Comparison of ENCODE assay signal across 1 cellular context in the genomic region with DNA sequence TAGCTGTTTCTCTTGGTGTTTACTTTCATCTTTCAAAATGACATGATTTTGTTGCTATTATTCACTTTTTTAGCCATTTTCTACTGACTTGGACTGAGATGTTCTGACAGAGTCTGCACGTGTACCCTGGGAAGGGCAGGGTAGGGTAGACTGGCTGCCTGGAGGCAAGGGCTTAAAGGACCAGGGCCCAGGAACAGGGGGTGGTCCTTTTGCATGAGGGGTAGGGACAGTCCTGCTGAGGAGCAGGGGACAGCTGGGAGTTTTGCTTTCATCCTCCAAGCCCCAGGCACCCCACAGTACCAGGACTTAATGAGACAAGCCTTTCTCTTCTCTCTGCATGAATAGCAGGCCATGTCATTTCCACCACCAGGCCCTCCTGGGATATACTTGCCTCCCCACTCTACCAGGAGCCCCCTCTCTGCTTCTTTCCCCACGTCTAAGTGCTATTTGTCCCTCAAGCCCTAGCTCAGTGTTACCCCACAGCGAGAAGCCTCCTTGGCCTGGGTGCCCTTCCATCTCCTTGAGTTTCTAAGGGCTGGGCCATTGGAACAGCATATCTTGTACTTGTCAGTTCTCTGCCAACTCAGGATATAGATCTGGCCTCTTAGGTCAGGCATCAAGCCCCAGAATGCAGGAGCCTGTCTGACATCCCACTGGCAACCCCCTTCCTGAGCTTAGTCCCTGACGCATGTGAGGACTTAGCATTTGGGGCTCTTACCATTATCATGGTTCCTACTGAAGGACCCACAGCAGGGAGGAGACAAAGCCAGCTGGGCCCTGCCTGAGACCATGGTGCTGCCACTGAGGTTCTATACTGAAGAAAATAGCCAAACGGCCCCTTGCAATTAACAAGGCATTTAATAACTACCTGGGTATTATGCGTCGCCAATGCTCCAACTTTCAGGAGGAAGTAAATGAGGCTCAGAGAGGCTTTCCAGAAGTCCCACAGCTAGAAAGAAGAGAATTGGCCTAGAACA.
TF ChIP-seq lines count a peak whose summit lies in the region.

No MANE protein-coding gene starts in this region.

TF ChIP-seq in SK-N-SH treated with all-trans-retinoic acid at 6 μM for 48 hours, 23 proteins besides CTCF, POLR2A, EP300 and RAD21 (continued from another document):
- TF ChIP-seq ZNF70 (CRISPR knock-in tag; IDR thresholded peaks at IDR 0.05) (no peak), OSR1 (CRISPR knock-in tag; IDR thresholded peaks at IDR 0.05) (no peak)
- TF ChIP-seq, protein P1, sequence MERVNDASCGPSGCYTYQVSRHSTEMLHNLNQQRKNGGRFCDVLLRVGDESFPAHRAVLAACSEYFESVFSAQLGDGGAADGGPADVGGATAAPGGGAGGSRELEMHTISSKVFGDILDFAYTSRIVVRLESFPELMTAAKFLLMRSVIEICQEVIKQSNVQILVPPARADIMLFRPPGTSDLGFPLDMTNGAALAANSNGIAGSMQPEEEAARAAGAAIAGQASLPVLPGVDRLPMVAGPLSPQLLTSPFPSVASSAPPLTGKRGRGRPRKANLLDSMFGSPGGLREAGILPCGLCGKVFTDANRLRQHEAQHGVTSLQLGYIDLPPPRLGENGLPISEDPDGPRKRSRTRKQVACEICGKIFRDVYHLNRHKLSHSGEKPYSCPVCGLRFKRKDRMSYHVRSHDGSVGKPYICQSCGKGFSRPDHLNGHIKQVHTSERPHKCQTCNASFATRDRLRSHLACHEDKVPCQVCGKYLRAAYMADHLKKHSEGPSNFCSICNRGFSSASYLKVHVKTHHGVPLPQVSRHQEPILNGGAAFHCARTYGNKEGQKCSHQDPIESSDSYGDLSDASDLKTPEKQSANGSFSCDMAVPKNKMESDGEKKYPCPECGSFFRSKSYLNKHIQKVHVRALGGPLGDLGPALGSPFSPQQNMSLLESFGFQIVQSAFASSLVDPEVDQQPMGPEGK (CRISPR knock-in tag; IDR thresholded peaks at IDR 0.05; ENCODE audit: borderline replicate concordance), result no peak
